ENCODE assay signal across 20 cellular contexts in the genomic region with DNA sequence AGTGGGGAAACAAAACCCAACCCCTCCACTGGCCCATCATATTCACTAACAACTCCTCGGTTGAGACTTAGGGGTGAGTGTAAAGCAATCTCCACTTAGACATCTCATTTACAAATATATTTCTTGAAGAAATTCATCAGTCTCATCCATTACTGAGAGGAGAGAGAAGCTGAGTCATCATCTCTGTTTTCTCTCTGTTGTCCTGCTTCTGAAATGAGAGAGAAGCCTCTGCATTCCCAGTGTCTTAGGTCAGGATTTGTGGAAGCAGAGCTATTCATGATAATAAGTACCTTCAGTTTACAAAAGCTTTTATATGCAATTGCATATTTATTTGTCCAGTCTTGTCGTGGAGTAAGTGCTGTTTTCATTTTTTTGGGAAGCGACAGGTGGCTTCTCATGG. TPM values are rescaled to one million over a fixed set of nuclear protein-coding genes. Genes with fewer than 3 reads are reported as not detected.
"Had no signal": no experiment of that assay in that cellular context is flagged by ENCODE, and none has a peak within 500 bp of the region (broad histone marks: within the 10 kb centered on the region; RNA-seq: fewer than 3 reads in every experiment).

No MANE protein-coding gene starts in this region.

- H3K36me3 ChIP-seq: cardiac muscle cell, esophagus squamous epithelium, pancreas had no signal

- H3K9me3 ChIP-seq: esophagus squamous epithelium, pancreas had no signal

- H3K27ac ChIP-seq: cardiac muscle cell, coronary artery, esophagus squamous epithelium, pancreas had no signal

- H3K4me1 Mint-ChIP-seq: immature natural killer cell; naive thymus-derived CD4-positive, alpha-beta T cell; stimulated activated memory B cell treated with anti-CD40 and anti-IgM and Interleukin-4, amounts not matched to agents 10 μg/mL and 1 μg/mL and 100 μg/mL, for 72 hours had no signal

- DNase-seq: activated naive CD4-positive, alpha-beta T cell treated with Interleukin-2 at 50 U/mL for 16 hours; effector CD4-positive, alpha-beta T cell; esophagus squamous epithelium; foreskin melanocyte; immature natural killer cell; naive thymus-derived CD4-positive, alpha-beta T cell; pancreas; stimulated activated CD4-positive, alpha-beta T cell treated with anti-CD3 and anti-CD28 coated beads, Interleukin-2, amount 100 ng/mL, for 48 hours; T-helper 1 cell; T1000 had no signal

- H3K4me3 Mint-ChIP-seq: immature natural killer cell; naive thymus-derived CD4-positive, alpha-beta T cell; stimulated activated memory B cell treated with anti-CD40 and anti-IgM and Interleukin-4, amounts not matched to agents 10 μg/mL and 1 μg/mL and 100 μg/mL, for 72 hours had no signal

- H3K9me3 Mint-ChIP-seq: immature natural killer cell; naive thymus-derived CD4-positive, alpha-beta T cell had no signal

- H3K36me3 Mint-ChIP-seq: immature natural killer cell; naive thymus-derived CD4-positive, alpha-beta T cell; stimulated activated memory B cell treated with anti-CD40 and anti-IgM and Interleukin-4, amounts not matched to agents 10 μg/mL and 1 μg/mL and 100 μg/mL, for 72 hours had no signal

- H3K4me3 ChIP-seq: cardiac muscle cell, coronary artery, esophagus squamous epithelium had no signal

- H3K4me1 ChIP-seq: esophagus squamous epithelium had no signal

- H3K27me3 ChIP-seq: cardiac muscle cell, esophagus squamous epithelium, pancreas had no signal

- ATAC-seq: activated CD4-positive, CD25-positive, alpha-beta regulatory T cell treated with anti-CD3 and anti-CD28 coated beads, Interleukin-2, amount 50 U/mL, for 24 hours; left lobe of liver; naive thymus-derived CD4-positive, alpha-beta T cell; stimulated activated memory B cell treated with anti-CD40 and anti-IgM and Interleukin-4, amounts not matched to agents 10 μg/mL and 1 μg/mL and 100 μg/mL, for 72 hours had no signal

- H3K27ac Mint-ChIP-seq: immature natural killer cell; naive thymus-derived CD4-positive, alpha-beta T cell; stimulated activated memory B cell treated with anti-CD40 and anti-IgM and Interleukin-4, amounts not matched to agents 10 μg/mL and 1 μg/mL and 100 μg/mL, for 72 hours had no signal

RNA-seq across cellular contexts. Expression of a gene that starts 0.9 kb away (rescaled TPM):
- total RNA-seq: activated CD8-positive, alpha-beta memory T cell treated with anti-CD3 and anti-CD28 coated beads for 36 hours; astrocyte; cardiac muscle cell; left lobe of liver; lung microvascular endothelial cell; mononuclear cell; naive thymus-derived CD4-positive, alpha-beta T cell; ureter had no signal
- polyA plus RNA-seq: cardiac muscle cell; immature natural killer cell; naive thymus-derived CD4-positive, alpha-beta T cell had no signal

RNA-seq across cellular contexts. Expression of a gene that starts 47.3 kb away (rescaled TPM):
- total RNA-seq: activated CD8-positive, alpha-beta memory T cell treated with anti-CD3 and anti-CD28 coated beads for 36 hours; astrocyte; cardiac muscle cell; esophagus squamous epithelium; left lobe of liver; lung microvascular endothelial cell; mononuclear cell; naive thymus-derived CD4-positive, alpha-beta T cell; pancreas; ureter had no signal
- polyA plus RNA-seq: cardiac muscle cell; immature natural killer cell; naive thymus-derived CD4-positive, alpha-beta T cell; pancreas had no signal

RNA-seq across cellular contexts. Expression of a gene that starts 58.9 kb away (rescaled TPM):
- total RNA-seq: activated CD8-positive, alpha-beta memory T cell treated with anti-CD3 and anti-CD28 coated beads for 36 hours; cardiac muscle cell; lung microvascular endothelial cell had no signal
- polyA plus RNA-seq: cardiac muscle cell; naive thymus-derived CD4-positive, alpha-beta T cell had no signal
